In the genomic region with DNA sequence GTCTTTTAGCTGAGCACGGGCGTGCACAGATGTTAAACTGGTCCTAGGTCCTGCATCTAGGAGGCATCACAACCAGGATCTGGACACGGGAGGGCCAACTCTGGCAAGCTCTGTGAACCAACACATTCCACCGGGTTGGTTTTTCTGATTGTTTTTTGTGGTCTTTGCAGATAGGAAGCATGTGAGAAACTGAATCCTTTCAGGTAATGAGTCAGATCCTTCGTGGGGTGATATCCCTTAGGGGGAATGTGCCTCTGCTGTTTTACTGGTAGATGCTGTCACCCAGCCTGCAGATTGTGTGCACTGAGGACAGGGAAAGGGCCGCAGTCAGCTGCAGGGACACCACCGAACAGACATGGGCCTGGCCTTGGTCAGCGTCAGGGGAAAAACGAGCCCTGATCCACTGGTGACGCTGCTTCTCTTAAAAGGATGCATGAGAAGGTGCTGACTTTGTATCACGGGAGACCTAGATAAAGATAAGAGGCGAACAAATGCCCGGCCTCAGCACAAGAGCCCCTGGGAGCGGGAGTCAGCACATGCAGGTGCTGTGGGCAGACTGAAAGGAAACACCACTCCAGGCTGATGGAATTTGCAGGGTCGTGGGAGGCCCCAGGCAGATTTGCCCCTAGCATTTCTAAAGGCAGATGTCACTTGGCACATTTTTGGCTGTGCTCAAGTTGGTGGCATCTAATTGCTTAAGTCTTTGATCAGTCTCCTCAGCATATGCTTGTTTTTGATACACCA, we compare ENCODE assay signal across 15 cellular contexts. TPM values are rescaled to one million over a fixed set of nuclear protein-coding genes. Genes with fewer than 3 reads are reported as not detected.
A peak's percentile ranks its signal among the peaks of the same experiment; 100 is the strongest.
DNase-seq lines count a peak whose midpoint lies in the region; ATAC-seq and TF ChIP-seq lines count a peak whose summit lies in the region.
"Had no signal": no experiment of that assay in that cellular context is flagged by ENCODE, and none has a peak within 500 bp of the region (broad histone marks: within the 10 kb centered on the region; RNA-seq: fewer than 3 reads in every experiment).

No MANE protein-coding gene starts in this region.

- no peak overlapping the region for H2AFZ ChIP-seq in SK-N-SH (ENCODE audit: low read depth)

- no peaks in the 10 kb centered on the region for H4K20me1 ChIP-seq in SK-N-SH (ENCODE audit: insufficient read depth)

- TF ChIP-seq RAD21 in SK-N-SH (IDR thresholded peaks at IDR 0.05; ENCODE audit: low read length), result no peak

- H3K27ac ChIP-seq in SK-N-SH (ENCODE audit: low read depth in 2 of 2, low read length in 1 of 2) (peak overlapping the region in 1 of 2 experiments; percentile 26; a peak in 2 of 4 replicates), left lung (no peak overlapping the region)
- H3K27ac ChIP-seq: esophagus muscularis mucosa, transverse colon had no signal

- TF ChIP-seq CTCF in SK-N-SH (IDR thresholded peaks at IDR 0.05), result no peak
- TF ChIP-seq CTCF in astrocyte of the spinal cord (IDR thresholded peaks at IDR 0.05; ENCODE audit: low read depth, low read length), result no peak
- no peak for TF ChIP-seq CTCF in left lung (IDR thresholded peaks at IDR 0.05)
- no peak for TF ChIP-seq CTCF in GM13977 (IDR thresholded peaks at IDR 0.05; ENCODE audit: extremely low read depth, insufficient read depth, missing control alignments)

- H3F3A ChIP-seq in SK-N-SH (replicated peaks; ENCODE audit: insufficient read depth), result peaks cover 39% of the 10 kb centered on the region

- peaks cover 10% of the 10 kb centered on the region for H3K36me3 Mint-ChIP-seq in effector memory CD8-positive, alpha-beta T cell (ENCODE audit: insufficient read depth)

- H3K9me2 ChIP-seq in SK-N-SH, result no peaks in the 10 kb centered on the region

- CTCF ChIA-PET in SK-N-SH (lab: Yijun Ruan, JAX), result no interaction called here

- in situ Hi-C loops in astrocyte of the spinal cord (cut with HindIII; ENCODE audit: low sequenced_read_pairs), result no loop called here
- in situ Hi-C loops in GM13977 (cut with MboI; ENCODE audit: low pct_unique_long_range_greater_than_20kb, low sequenced_read_pairs, unreplicated experiment), result no loop called here

- H3K27me3 Mint-ChIP-seq in effector memory CD8-positive, alpha-beta T cell, result no peaks in the 10 kb centered on the region

- POLR2A ChIA-PET in SK-N-SH (lab: Yijun Ruan, JAX), result no interaction called here

- H3K4me1 ChIP-seq in SK-N-SH (ENCODE audit: control insufficient read depth in 1 of 2, insufficient read depth in 2 of 2, low read depth in 1 of 2, low read length in 1 of 2), result peaks cover 0 to 50% of the 10 kb centered on the region in 2 experiments; a peak in 2 of 4 replicates
- H3K4me1 ChIP-seq in left lung, result peaks cover 0 to 7% of the 10 kb centered on the region in 2 donors

- DNase-seq in SK-N-SH (no peak), NCI-H226 (peak; percentile 85), astrocyte of the spinal cord (ENCODE audit: low read depth, low spot score) (peak; percentile 81), non-pigmented ciliary epithelial cell (ENCODE audit: low read depth) (peak; percentile 62), left lung (no peak), GM13977 (ENCODE audit: low spot score) (no peak)
- DNase-seq in effector memory CD8-positive, alpha-beta T cell, result no peak
- DNase-seq: left cardiac atrium, NCI-H2171 treated with DMSO at 0.1 percent for 48 hours, transverse colon had no signal

- no peak overlapping the region for H3K9ac ChIP-seq in SK-N-SH

- WGBS in SK-N-SH (ENCODE audit: low lambda C conversion rate), result 74% methylated on average over 14 of the region's 15 CpGs

- no peaks in the 10 kb centered on the region for H3K27me3 ChIP-seq in SK-N-SH (ENCODE audit: insufficient read depth)
- H3K27me3 ChIP-seq in left lung, result no peaks in the 10 kb centered on the region
- H3K27me3 ChIP-seq: esophagus muscularis mucosa, transverse colon had no signal

- H3K4me3 ChIP-seq in SK-N-SH (ENCODE audit: low read depth in 2 of 2, low read length in 1 of 2), result no peak overlapping the region
- no peak overlapping the region for H3K4me3 ChIP-seq in astrocyte of the spinal cord (ENCODE audit: low read depth, low read length)
- no peak overlapping the region for H3K4me3 ChIP-seq in left lung
- H3K4me3 ChIP-seq: esophagus muscularis mucosa, transverse colon had no signal

- intact Hi-C loops in left lung (cut with DNase I), result no loop called here

- H3K9me3 ChIP-seq in SK-N-SH, result no peaks in the 10 kb centered on the region
- no peaks in the 10 kb centered on the region for H3K9me3 ChIP-seq in left lung
- H3K9me3 ChIP-seq: esophagus muscularis mucosa, transverse colon had no signal

- H3K79me2 ChIP-seq in SK-N-SH (ENCODE audit: insufficient read depth), result no peaks in the 10 kb centered on the region

- no peaks in the 10 kb centered on the region for H3K36me3 ChIP-seq in SK-N-SH (replicated peaks in 1 of 2; ENCODE audit: control insufficient read depth in 1 of 2, insufficient read depth in 2 of 2, low read length in 1 of 2)
- H3K36me3 ChIP-seq in left lung, result peaks cover 0 to 43% of the 10 kb centered on the region in 2 donors

- no peak for ATAC-seq in SK-N-SH treated with all-trans-retinoic acid at 6 μM for 48 hours
- no peak for ATAC-seq in effector memory CD8-positive, alpha-beta T cell (replicated peaks)
- ATAC-seq in left lung, result no peak
- ATAC-seq: activated CD4-positive, CD25-positive, alpha-beta regulatory T cell treated with anti-CD3 and anti-CD28 coated beads, Interleukin-2, amount 50 U/mL, for 24 hours; left cardiac atrium; Right ventricle myocardium inferior had no signal

- H3K27ac Mint-ChIP-seq in effector memory CD8-positive, alpha-beta T cell, result peak overlapping the region in 1 of 2 donors; percentile 32

- H3K9me3 Mint-ChIP-seq in effector memory CD8-positive, alpha-beta T cell, result no peaks in the 10 kb centered on the region
- H3K9me3 Mint-ChIP-seq: brain had no signal

- peak in 1 of 2 experiments; percentile 31; a peak in 1 of 4 replicates for TF ChIP-seq EP300 in SK-N-SH (IDR thresholded peaks at IDR 0.05; ENCODE audit: borderline replicate concordance in 1 of 2, low read depth in 1 of 2, low read length in 1 of 2)

- H3K4me3 Mint-ChIP-seq in effector memory CD8-positive, alpha-beta T cell, result no peak overlapping the region
- H3K4me3 Mint-ChIP-seq: brain had no signal

- peaks cover 3 to 5% of the 10 kb centered on the region in 2 donors for H3K4me1 Mint-ChIP-seq in effector memory CD8-positive, alpha-beta T cell (ENCODE audit: low read depth in 2 of 2)

- H3K4me2 ChIP-seq in SK-N-SH, result no peak overlapping the region

TF ChIP-seq in SK-N-SH, 30 proteins besides CTCF, POLR2A, EP300 and RAD21 (continues in another document):
- TF ChIP-seq FOSL2 (IDR thresholded peaks at IDR 0.05; ENCODE audit: borderline replicate concordance, low read depth) (peak; percentile 49; the same call in 1 of the 2 replicates), RXRA (IDR thresholded peaks at IDR 0.05; ENCODE audit: borderline replicate concordance, low read depth) (no peak), RFX5 (IDR thresholded peaks at IDR 0.05; ENCODE audit: low read length) (no peak), TCF12 (IDR thresholded peaks at IDR 0.05) (no peak), JUND (IDR thresholded peaks at IDR 0.05) (peak; percentile 49), CHD2 (IDR thresholded peaks at IDR 0.05; ENCODE audit: low read length, partially characterized antibody) (no peak), FOXM1 (IDR thresholded peaks at IDR 0.05; ENCODE audit: low read depth) (no peak)
- TF ChIP-seq, protein P1, sequence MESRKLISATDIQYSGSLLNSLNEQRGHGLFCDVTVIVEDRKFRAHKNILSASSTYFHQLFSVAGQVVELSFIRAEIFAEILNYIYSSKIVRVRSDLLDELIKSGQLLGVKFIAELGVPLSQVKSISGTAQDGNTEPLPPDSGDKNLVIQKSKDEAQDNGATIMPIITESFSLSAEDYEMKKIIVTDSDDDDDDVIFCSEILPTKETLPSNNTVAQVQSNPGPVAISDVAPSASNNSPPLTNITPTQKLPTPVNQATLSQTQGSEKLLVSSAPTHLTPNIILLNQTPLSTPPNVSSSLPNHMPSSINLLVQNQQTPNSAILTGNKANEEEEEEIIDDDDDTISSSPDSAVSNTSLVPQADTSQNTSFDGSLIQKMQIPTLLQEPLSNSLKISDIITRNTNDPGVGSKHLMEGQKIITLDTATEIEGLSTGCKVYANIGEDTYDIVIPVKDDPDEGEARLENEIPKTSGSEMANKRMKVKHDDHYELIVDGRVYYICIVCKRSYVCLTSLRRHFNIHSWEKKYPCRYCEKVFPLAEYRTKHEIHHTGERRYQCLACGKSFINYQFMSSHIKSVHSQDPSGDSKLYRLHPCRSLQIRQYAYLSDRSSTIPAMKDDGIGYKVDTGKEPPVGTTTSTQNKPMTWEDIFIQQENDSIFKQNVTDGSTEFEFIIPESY (IDR thresholded peaks at IDR 0.05; ENCODE audit: borderline replicate concordance, low read depth), result no peak

TF ChIP-seq in SK-N-SH treated with all-trans-retinoic acid at 6 μM for 48 hours, 23 proteins besides CTCF, POLR2A, EP300 and RAD21:
- TF ChIP-seq ZFP3 (CRISPR knock-in tag; IDR thresholded peaks at IDR 0.05), result no peak
- TF ChIP-seq, protein P2, sequence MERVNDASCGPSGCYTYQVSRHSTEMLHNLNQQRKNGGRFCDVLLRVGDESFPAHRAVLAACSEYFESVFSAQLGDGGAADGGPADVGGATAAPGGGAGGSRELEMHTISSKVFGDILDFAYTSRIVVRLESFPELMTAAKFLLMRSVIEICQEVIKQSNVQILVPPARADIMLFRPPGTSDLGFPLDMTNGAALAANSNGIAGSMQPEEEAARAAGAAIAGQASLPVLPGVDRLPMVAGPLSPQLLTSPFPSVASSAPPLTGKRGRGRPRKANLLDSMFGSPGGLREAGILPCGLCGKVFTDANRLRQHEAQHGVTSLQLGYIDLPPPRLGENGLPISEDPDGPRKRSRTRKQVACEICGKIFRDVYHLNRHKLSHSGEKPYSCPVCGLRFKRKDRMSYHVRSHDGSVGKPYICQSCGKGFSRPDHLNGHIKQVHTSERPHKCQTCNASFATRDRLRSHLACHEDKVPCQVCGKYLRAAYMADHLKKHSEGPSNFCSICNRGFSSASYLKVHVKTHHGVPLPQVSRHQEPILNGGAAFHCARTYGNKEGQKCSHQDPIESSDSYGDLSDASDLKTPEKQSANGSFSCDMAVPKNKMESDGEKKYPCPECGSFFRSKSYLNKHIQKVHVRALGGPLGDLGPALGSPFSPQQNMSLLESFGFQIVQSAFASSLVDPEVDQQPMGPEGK (CRISPR knock-in tag; IDR thresholded peaks at IDR 0.05; ENCODE audit: borderline replicate concordance), result no peak
- TF ChIP-seq PPARA (CRISPR knock-in tag; IDR thresholded peaks at IDR 0.05; ENCODE audit: borderline replicate concordance), result no peak

RNA-seq across cellular contexts. Expression of a gene that starts 51.1 kb away (rescaled TPM):
- polyA plus RNA-seq in SK-N-SH (2012; rRNA removed), result 4.3 and 4.9 TPM in 2 replicates
- 3.7 and 4.8 TPM in 2 replicates for polyA plus RNA-seq in SK-N-SH (2012; cell fraction: cytosol; rRNA removed)
- polyA plus RNA-seq in SK-N-SH (2012; cell fraction: nucleus; rRNA removed), result 7.5 and 8.2 TPM in 2 replicates
- 10 to 100 TPM; 27.4 to 29.6 TPM for total RNA-seq in left lung

Comparison
In these comparisons a context has a peak if more than half of its experiments do, and no peak if none do; other contexts are left out.
1. DNase-seq: peak in NCI-H226 (single experiment), astrocyte of the spinal cord (single experiment) and non-pigmented ciliary epithelial cell (single experiment); none in SK-N-SH (single experiment), effector memory CD8-positive, alpha-beta T cell (0 of 3), left lung (0 of 2) and GM13977 (single experiment).